In the genomic region with DNA sequence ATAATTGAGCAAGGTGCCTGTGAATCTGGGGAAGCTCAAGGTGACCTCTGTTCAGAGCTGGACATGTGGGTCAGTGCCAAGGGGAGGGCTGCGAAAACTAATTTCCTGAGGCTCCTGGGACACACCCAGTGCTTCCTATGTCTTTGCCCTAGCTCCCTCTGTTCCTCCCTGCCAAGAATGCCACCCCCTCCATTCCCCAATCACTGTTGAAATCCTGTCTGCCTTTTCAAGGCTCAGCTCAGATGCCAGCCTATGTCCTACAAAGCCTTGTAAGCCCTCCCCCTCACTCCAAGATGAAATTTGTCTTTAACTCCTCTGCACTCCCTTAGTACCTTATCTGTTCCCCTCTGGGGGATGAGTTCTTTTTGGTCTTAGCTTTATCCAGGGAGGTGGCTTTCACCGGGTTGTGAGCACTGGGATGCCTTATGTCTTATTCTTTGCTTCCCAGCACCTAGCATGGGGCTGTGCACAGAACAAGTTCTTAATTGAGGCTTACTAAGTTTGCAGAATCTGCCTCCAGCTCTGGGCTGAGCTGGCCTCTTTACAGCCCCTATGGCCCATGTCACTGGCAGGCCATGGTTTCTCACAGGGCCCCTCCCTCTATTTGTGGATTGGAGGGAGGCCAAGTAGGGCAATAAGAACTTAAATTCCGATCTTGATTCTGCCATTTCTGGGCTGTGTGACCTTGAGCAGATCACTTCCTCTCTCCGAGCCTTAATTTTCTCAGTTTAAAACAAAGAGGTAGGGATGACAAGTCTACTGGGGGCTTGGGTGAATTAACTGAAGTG, we compare ENCODE assay signal across 19 cellular contexts. TPM values are rescaled to one million over a fixed set of nuclear protein-coding genes. Genes with fewer than 3 reads are reported as not detected.
DNase-seq lines count a peak whose midpoint lies in the region; ATAC-seq and TF ChIP-seq lines count a peak whose summit lies in the region.
"Had no signal": no experiment of that assay in that cellular context is flagged by ENCODE, and none has a peak within 500 bp of the region (broad histone marks: within the 10 kb centered on the region; RNA-seq: fewer than 3 reads in every experiment).

No MANE protein-coding gene starts in this region.

- H3K27me3 ChIP-seq in KMS-11 (ENCODE audit: insufficient read depth, low read depth) = no peaks in the 10 kb centered on the region
- no peaks in the 10 kb centered on the region for H3K27me3 ChIP-seq in neuronal stem cell (ENCODE audit: control insufficient read depth in 3 of 3, insufficient read depth in 3 of 3, low read depth in 1 of 3, low read length in 3 of 3)

- no peaks in the 10 kb centered on the region for H4K20me1 ChIP-seq in KMS-11 (ENCODE audit: insufficient read depth)

- H3K79me1 ChIP-seq in neuronal stem cell (ENCODE audit: low read depth, low read length) = peaks cover 4% of the 10 kb centered on the region

- peak overlapping the region; percentile 7 for H2BK120ac ChIP-seq in neuronal stem cell (ENCODE audit: low read depth, low read length)

- no peak for TF ChIP-seq CTCF in KMS-11 (conservative IDR thresholded peaks at IDR 0.05; ENCODE audit: low read depth, low read length)

- H4K8ac ChIP-seq in neuronal stem cell (ENCODE audit: low read depth, low read length) = no peak overlapping the region

- H3K36me3 ChIP-seq in KMS-11 (ENCODE audit: insufficient read depth) (no peaks in the 10 kb centered on the region), neuronal stem cell (replicated peaks in 1 of 2; ENCODE audit: control insufficient read depth in 2 of 2, insufficient read depth in 2 of 2, low read length in 2 of 2) (no peaks in the 10 kb centered on the region)

- ATAC-seq in GM19463 (IDR thresholded peaks at IDR 0.05; ENCODE audit: unreplicated experiment) (no peak), HG02970 (IDR thresholded peaks at IDR 0.05; ENCODE audit: low FRiP score, unreplicated experiment) (no peak)
- ATAC-seq: activated naive CD4-positive, alpha-beta T cell treated with anti-CD3 and anti-CD28 coated beads, Interleukin-2, amount 50 U/mL, for 72 hours; Right ventricle myocardium inferior had no signal

- H4K91ac ChIP-seq in neuronal stem cell (ENCODE audit: low read depth, low read length, poor library complexity) = no peak overlapping the region

- H3K4me3 ChIP-seq in KMS-11 (IDR thresholded peaks at IDR 0.05; ENCODE audit: insufficient read depth, low read depth, low read length) = no peak overlapping the region
- H3K4me3 ChIP-seq in neuronal stem cell (ENCODE audit: low read length in 2 of 2) = no peak overlapping the region
- H3K4me3 ChIP-seq: psoas muscle had no signal

- H3K14ac ChIP-seq in neuronal stem cell (ENCODE audit: low read length) = peak overlapping the region; percentile 1

- POLR2A ChIA-PET in HEK293T (lab: Yijun Ruan, JAX) = no interaction called here

- H3K23ac ChIP-seq in neuronal stem cell (ENCODE audit: low read depth, low read length, poor library complexity) = no peak overlapping the region

- H3K4me1 ChIP-seq in KMS-11 (ENCODE audit: low read depth, poor library complexity, severe bottlenecking) = peaks cover 78% of the 10 kb centered on the region
- peaks cover under 1 to 16% of the 10 kb centered on the region in 2 donors for H3K4me1 ChIP-seq in neuronal stem cell (ENCODE audit: control insufficient read depth in 2 of 2, insufficient read depth in 1 of 2, low read depth in 1 of 2, low read length in 2 of 2)
- H3K4me1 ChIP-seq: psoas muscle had no signal

- H2AK5ac ChIP-seq in neuronal stem cell (ENCODE audit: low read depth, low read length) = peak overlapping the region; percentile 6

- H3K9me3 ChIP-seq in neuronal stem cell (replicated peaks in 1 of 2; ENCODE audit: control insufficient read depth in 2 of 2, insufficient read depth in 1 of 2, low read depth in 1 of 2, low read length in 2 of 2) = no peaks in the 10 kb centered on the region
- H3K9me3 ChIP-seq: psoas muscle had no signal

- no peak overlapping the region for H3K4ac ChIP-seq in neuronal stem cell (ENCODE audit: low read length)

- H3K79me2 ChIP-seq in KMS-11 (ENCODE audit: insufficient read depth, low read depth) = no peaks in the 10 kb centered on the region

- H3K18ac ChIP-seq in neuronal stem cell (ENCODE audit: low read length) = peak overlapping the region; percentile 28

- WGBS in neuronal stem cell (ENCODE audit: extremely low coverage in 2 of 2, insufficient read length in 2 of 2, insufficient replicate concordance in 1 of 2), 2 donors = no CpG with 5 or more reads among the region's 4 CpGs

- no peak overlapping the region for H2BK5ac ChIP-seq in neuronal stem cell (ENCODE audit: low read length)

- CTCF ChIA-PET in HEK293T (lab: Yijun Ruan, JAX) = interaction anchor here (1.1 kb wide), 1 partner anchor 8 kb away, joined by 4 read pairs; no protein-coding TSS in a partner anchor

- H2BK15ac ChIP-seq in neuronal stem cell (ENCODE audit: low read length) = no peak overlapping the region

- H3K4me2 ChIP-seq in KMS-11 (peak overlapping the region; percentile 23), neuronal stem cell (ENCODE audit: insufficient read depth, low read length, poor library complexity, severe bottlenecking) (no peak overlapping the region)

- DNase-seq in A172 (ENCODE audit: low spot score) = peak; percentile 41
- peak; percentile 31 for DNase-seq in dedifferentiated amniotic fluid mesenchymal stem cell (ENCODE audit: extremely low spot score)
- DNase-seq in neuronal stem cell (ENCODE audit: low spot score) = no peak
- DNase-seq in HEK293T (ENCODE audit: extremely low spot score) = no peak
- no peak for DNase-seq in NCI-H345 (lab: John Stamatoyannopoulos, UW)
- DNase-seq: activated CD4-positive, alpha-beta T cell treated with anti-CD3 and anti-CD28 coated beads for 1 hour; HCEC 1CT; Kasumi-1; NCI-H187; NCI-H526 treated with DMSO at 0.1 percent for 48 hours; psoas muscle; stimulated activated CD4-positive, alpha-beta T cell treated with anti-CD3 and anti-CD28 coated beads, Interleukin-2, amount 100 ng/mL, for 24 hours; T-helper 2 cell had no signal

- H3K9ac ChIP-seq in KMS-11 (no peak overlapping the region), neuronal stem cell (ENCODE audit: low read depth, low read length, poor library complexity) (no peak overlapping the region)

- H3K27ac ChIP-seq in KMS-11 (no peak overlapping the region), neuronal stem cell (replicated peaks; ENCODE audit: low read length) (no peak overlapping the region)
- H3K27ac ChIP-seq: HL-60, psoas muscle had no signal

- H2BK12ac ChIP-seq in neuronal stem cell (ENCODE audit: low read length) = no peak overlapping the region

- H2AFZ ChIP-seq in KMS-11 (ENCODE audit: low read depth) (no peak overlapping the region), neuronal stem cell (ENCODE audit: low read length) (no peak overlapping the region)

TF ChIP-seq in HEK293T, 16 proteins besides CTCF, POLR2A, EP300 and RAD21:
- no peak for TF ChIP-seq HDGF (IDR thresholded peaks at IDR 0.05; ENCODE audit: borderline replicate concordance)
- TF ChIP-seq BHLHE40 (IDR thresholded peaks at IDR 0.05; ENCODE audit: borderline replicate concordance) = no peak
- no peak for TF ChIP-seq SP1 (IDR thresholded peaks at IDR 0.05)
- no peak for TF ChIP-seq FOXA1 (IDR thresholded peaks at IDR 0.05)
- no peak for TF ChIP-seq TARDBP (IDR thresholded peaks at IDR 0.05)

RNA-seq across cellular contexts. Expression of gene EPB41L1, which starts 51.5 kb away (rescaled TPM):
- total RNA-seq in A172 (2014; rRNA removed; shearing (Covaris generic)) = 32.2 and 43.2 TPM in 2 replicates
- 40.6 TPM for polyA plus RNA-seq in neuronal stem cell (2013, experiment 1 of 2)
- polyA plus RNA-seq in neuronal stem cell (2013, experiment 2 of 2) = 41.6 TPM

Comparison
In these comparisons a context has a peak if more than half of its experiments do, and no peak if none do; other contexts are left out.
1. DNase-seq: peak in A172 (single experiment) and dedifferentiated amniotic fluid mesenchymal stem cell (single experiment); none in neuronal stem cell (single experiment), HEK293T (single experiment) and NCI-H345 (single experiment).